Comparison of ENCODE assay signal across 15 cellular contexts in genomic region chr2:145075454-145076062, GRCh38.
DNase-seq lines count a peak whose midpoint lies in the region; ATAC-seq lines count a peak whose summit lies in the region.
"Had no signal": no experiment of that assay in that cellular context is flagged by ENCODE, and none has a peak within 500 bp of the region (broad histone marks: within the 10 kb centered on the region; RNA-seq: fewer than 3 reads in every experiment).

No MANE protein-coding gene starts in this region.

- H3K9me3 ChIP-seq in adipocyte (ENCODE audit: control insufficient read depth, low read length), result no peaks in the 10 kb centered on the region
- H3K9me3 ChIP-seq: BLaER1, Caco-2 had no signal

- no peak overlapping the region for H3K4me3 ChIP-seq in adipocyte (ENCODE audit: low read length)
- H3K4me3 ChIP-seq: BLaER1, GM23338 had no signal

- DNase-seq in NCI-H2171 treated with DMSO at 0.1 percent for 48 hours (lab: John Stamatoyannopoulos, UW), result peak; percentile 55
- no peak for DNase-seq in NCI-H2171 (lab: John Stamatoyannopoulos, UW)
- peak; percentile 60 for DNase-seq in adipocyte (ENCODE audit: low read depth)
- peak; percentile 28 for DNase-seq in iris pigment epithelial cell (ENCODE audit: low read depth)
- no peak for DNase-seq in LoVo (ENCODE audit: low spot score)
- no peak for DNase-seq in NCI-H82 treated with DMSO at 0.1 percent for 48 hours (lab: John Stamatoyannopoulos, UW; ENCODE audit: unreplicated experiment)
- DNase-seq: AML-193; Caco-2; CD8-positive, alpha-beta memory T cell; DND-41; GF-D8; H7 had no signal

- no peaks in the 10 kb centered on the region for H3K36me3 ChIP-seq in adipocyte (ENCODE audit: control insufficient read depth, insufficient read depth, low read length, severe bottlenecking)
- H3K36me3 ChIP-seq: BLaER1 had no signal

- peaks cover 13% of the 10 kb centered on the region for H3K4me1 ChIP-seq in adipocyte (ENCODE audit: control insufficient read depth, insufficient read depth, low read length)
- H3K4me1 ChIP-seq: Caco-2 had no signal

- H3K27me3 ChIP-seq in adipocyte (replicated peaks; ENCODE audit: control insufficient read depth, insufficient read depth, low read length), result no peaks in the 10 kb centered on the region
- H3K27me3 ChIP-seq: BLaER1 had no signal

- ATAC-seq in GM21528 (IDR thresholded peaks at IDR 0.05; ENCODE audit: low FRiP score, unreplicated experiment), result no peak
- ATAC-seq: GM23338 had no signal

- no peak overlapping the region for H3K9ac ChIP-seq in adipocyte (ENCODE audit: low read length)
- H3K9ac ChIP-seq: BLaER1 had no signal

Comparison
In these comparisons a context has a peak if more than half of its experiments do, and no peak if none do; other contexts are left out.
1. DNase-seq: peak in NCI-H2171 treated with DMSO at 0.1 percent for 48 hours (single experiment), adipocyte (single experiment) and iris pigment epithelial cell (single experiment); none in NCI-H2171 (single experiment), LoVo (single experiment) and NCI-H82 treated with DMSO at 0.1 percent for 48 hours (single experiment).